In genomic region chr6:32047084-32047478, GRCh38 we compare ENCODE assay signal across 9 cellular contexts. TPM values are rescaled to one million over a fixed set of nuclear protein-coding genes. Genes with fewer than 3 reads are reported as not detected.
DNase-seq lines count a peak whose midpoint lies in the region; ATAC-seq and TF ChIP-seq lines count a peak whose summit lies in the region.
"Had no signal": no experiment of that assay in that cellular context is flagged by ENCODE, and none has a peak within 500 bp of the region (broad histone marks: within the 10 kb centered on the region; RNA-seq: fewer than 3 reads in every experiment).

No MANE protein-coding gene starts in this region.

- no peaks in the 10 kb centered on the region for H3K36me3 ChIP-seq in ACC112 (ENCODE audit: insufficient read depth, low read length)

- peaks cover 28% of the 10 kb centered on the region for H3K4me1 ChIP-seq in ACC112 (ENCODE audit: control insufficient read depth, insufficient read depth, low read length, unreplicated experiment)

- H2AFZ ChIP-seq in ACC112 (ENCODE audit: low read length, unreplicated experiment) = no peak overlapping the region

- no peaks in the 10 kb centered on the region for H3K27me3 ChIP-seq in ACC112 (ENCODE audit: insufficient read depth, low read length)

- H3K27ac ChIP-seq in ACC112 (ENCODE audit: low read depth, low read length) = peak overlapping the region; percentile 96

- H3K79me2 ChIP-seq in ACC112 (ENCODE audit: control insufficient read depth, insufficient read depth, low read length, unreplicated experiment) = no peaks in the 10 kb centered on the region

- no peak for TF ChIP-seq CTCF in omental fat pad (IDR thresholded peaks at IDR 0.05)

- H3K4me3 ChIP-seq in ACC112 (ENCODE audit: low read depth, low read length) = peak overlapping the region; percentile 63

- ATAC-seq in omental fat pad (ENCODE audit: low FRiP score) (peak; percentile 51), HG03378 (IDR thresholded peaks at IDR 0.05; ENCODE audit: unreplicated experiment) (no peak)

- DNase-seq in RPMI7951 (ENCODE audit: low read depth) = peak; percentile 49
- DNase-seq in fibroblast of peridontal ligament (ENCODE audit: extremely low read depth) = peak; percentile 29
- peak; percentile 46 for DNase-seq in omental fat pad (ENCODE audit: low spot score)
- DNase-seq in NCI-H2029 treated with DMSO at 0.1 percent for 48 hours (lab: John Stamatoyannopoulos, UW) = no peak
- DNase-seq in NCI-H2107 (lab: John Stamatoyannopoulos, UW) = no peak
- no peak for DNase-seq in COLO668 (lab: John Stamatoyannopoulos, UW; ENCODE audit: unreplicated experiment)
- DNase-seq: SHP77 had no signal

RNA-seq across cellular contexts. Expression of gene CYP21A2, which starts 8.9 kb away (rescaled TPM):
- not detected in 2 replicates for total RNA-seq in RPMI7951 (2014; rRNA removed; shearing (Covaris generic))
- 1 to 10 TPM in 3 of 4 donors, under 1 TPM in 1; 0.63 to 5.7 (median 2.8) TPM for total RNA-seq in omental fat pad

RNA-seq across cellular contexts. Expression of gene C4B, which starts 32.5 kb away (rescaled TPM):
- total RNA-seq in RPMI7951 (2014; rRNA removed; shearing (Covaris generic)) = 0.68 and 0.72 TPM in 2 replicates
- total RNA-seq in omental fat pad = 100 to 1,000 TPM in 3 of 4 donors, 10 to 100 TPM in 1; 15.4 to 912 (median 204) TPM

Comparison
In these comparisons a context has a peak if more than half of its experiments do, and no peak if none do; other contexts are left out.
1. DNase-seq: peak in RPMI7951 (single experiment), fibroblast of peridontal ligament (single experiment) and omental fat pad (single experiment); none in NCI-H2029 treated with DMSO at 0.1 percent for 48 hours (single experiment), NCI-H2107 (single experiment) and COLO668 (single experiment).